Comparison of ENCODE assay signal across 12 cellular contexts in genomic region chr4:11418610-11419009, GRCh38. TPM values are rescaled to one million over a fixed set of nuclear protein-coding genes. Genes with fewer than 3 reads are reported as not detected.
DNase-seq lines count a peak whose midpoint lies in the region; ATAC-seq and TF ChIP-seq lines count a peak whose summit lies in the region.
"Had no signal": no experiment of that assay in that cellular context is flagged by ENCODE, and none has a peak within 500 bp of the region (broad histone marks: within the 10 kb centered on the region; RNA-seq: fewer than 3 reads in every experiment).

No MANE protein-coding gene starts in this region.

- TF ChIP-seq CTCF in foreskin keratinocyte (conservative IDR thresholded peaks at IDR 0.05), result peak; percentile 11

- no peaks in the 10 kb centered on the region for H3K27me3 ChIP-seq in foreskin keratinocyte

- peaks cover 5% of the 10 kb centered on the region for H3K4me1 ChIP-seq in foreskin keratinocyte

- no peak overlapping the region for H3K27ac ChIP-seq in foreskin keratinocyte

- DNase-seq in NCI-H524 (lab: John Stamatoyannopoulos, UW) (peak; percentile 45 to 69), NCI-H524 treated with DMSO at 0.1 percent for 48 hours (lab: John Stamatoyannopoulos, UW) (no peak), G401 (ENCODE audit: low spot score) (peak; percentile 66), OCI-M1 (lab: John Stamatoyannopoulos, UW) (peak; percentile 13), foreskin keratinocyte (no peak), immature natural killer cell (no peak)
- DNase-seq: activated CD8-positive, alpha-beta memory T cell treated with anti-CD3 and anti-CD28 coated beads, Interleukin-2, amount 10 ng/mL, durations not matched to agents 7 days and 5 days; NCI-H1105 treated with DMSO at 0.1 percent for 48 hours; NK-92 treated with Interleukin-12 subunit alpha and Interleukin-12 subunit beta, amount 100 ng/mL, for 24 hours; trophoblast cell had no signal

- no peak overlapping the region for H3K4me3 Mint-ChIP-seq in immature natural killer cell
- H3K4me3 Mint-ChIP-seq: activated CD8-positive, alpha-beta memory T cell treated with anti-CD3 and anti-CD28 coated beads, Interleukin-2, amount 10 ng/mL, durations not matched to agents 7 days and 5 days had no signal

- H3K27me3 Mint-ChIP-seq in immature natural killer cell (ENCODE audit: low read depth in 3 of 3), result peaks cover 0 to 2% (median 0%) of the 10 kb centered on the region in 3 donors

- no peaks in the 10 kb centered on the region for H3K9me3 Mint-ChIP-seq in immature natural killer cell

- H3K27ac Mint-ChIP-seq in immature natural killer cell, result no peak overlapping the region
- H3K27ac Mint-ChIP-seq: activated CD8-positive, alpha-beta memory T cell treated with anti-CD3 and anti-CD28 coated beads, Interleukin-2, amount 10 ng/mL, durations not matched to agents 7 days and 5 days had no signal

- H3K4me1 Mint-ChIP-seq in immature natural killer cell, result no peaks in the 10 kb centered on the region
- H3K4me1 Mint-ChIP-seq: activated CD8-positive, alpha-beta memory T cell treated with anti-CD3 and anti-CD28 coated beads, Interleukin-2, amount 10 ng/mL, durations not matched to agents 7 days and 5 days had no signal

- no peaks in the 10 kb centered on the region for H3K36me3 Mint-ChIP-seq in immature natural killer cell
- H3K36me3 Mint-ChIP-seq: activated CD8-positive, alpha-beta memory T cell treated with anti-CD3 and anti-CD28 coated beads, Interleukin-2, amount 10 ng/mL, durations not matched to agents 7 days and 5 days had no signal

- ATAC-seq in foreskin keratinocyte (peak; percentile 13), HG02970 (IDR thresholded peaks at IDR 0.05; ENCODE audit: low FRiP score, unreplicated experiment) (no peak), HG03432 (IDR thresholded peaks at IDR 0.05; ENCODE audit: unreplicated experiment) (no peak)
- ATAC-seq: activated CD8-positive, alpha-beta memory T cell treated with anti-CD3 and anti-CD28 coated beads, Interleukin-2, amount 10 ng/mL, durations not matched to agents 7 days and 5 days had no signal

- in situ Hi-C loops in G401 (cut with HindIII; ENCODE audit: low sequenced_read_pairs), result no loop called here

RNA-seq across cellular contexts. Expression of gene HS3ST1, which starts 10.1 kb away (rescaled TPM):
- total RNA-seq in G401 (2014; rRNA removed; shearing (Covaris generic)), result not detected in 2 replicates
- 7.1 and 8.5 TPM in 2 replicates for total RNA-seq in foreskin keratinocyte
- polyA plus RNA-seq in foreskin keratinocyte (5.1 and 5.8 TPM in 2 replicates), immature natural killer cell (under 1 TPM in 1 of 3 donors, not detected in 2; 0.03 TPM)

Comparison
In these comparisons a context has a peak if more than half of its experiments do, and no peak if none do; other contexts are left out.
1. DNase-seq: peak in NCI-H524 (2 of 2), G401 (single experiment) and OCI-M1 (single experiment); none in NCI-H524 treated with DMSO at 0.1 percent for 48 hours (single experiment), foreskin keratinocyte (0 of 2) and immature natural killer cell (0 of 3).